16 cellular contexts compared by ENCODE assay signal in genomic region chr22:44384981-44385610, GRCh38.
"Had no signal": no experiment of that assay in that cellular context is flagged by ENCODE, and none has a peak within 500 bp of the region (broad histone marks: within the 10 kb centered on the region; RNA-seq: fewer than 3 reads in every experiment).

No MANE protein-coding gene starts in this region.

- H3K27ac ChIP-seq: adrenal gland, esophagus muscularis mucosa, gastroesophageal sphincter, prostate gland had no signal

- H3K4me3 ChIP-seq: adrenal gland, esophagus muscularis mucosa, gastroesophageal sphincter, prostate gland had no signal

- H3K9me3 ChIP-seq: adrenal gland, esophagus muscularis mucosa, gastroesophageal sphincter, prostate gland had no signal

- H3K27ac Mint-ChIP-seq: activated T-cell treated with anti-CD3 and anti-CD28 coated beads, Interleukin-2, amount 50 U/mL, for 72 hours; dendritic cell treated with granulocyte-macrophage colony-stimulating factor and Interleukin-4, amounts not matched to agents 40 ng/mL and 50 ng/mL, for 4 days; immature natural killer cell; mesothelial cell of epicardium; nephron progenitor cell; stimulated activated naive B cell treated with anti-CD40 and anti-IgM and Interleukin-4, amounts not matched to agents 10 μg/mL and 1 μg/mL and 100 μg/mL, for 72 hours had no signal

- H3K4me1 ChIP-seq: prostate gland had no signal

- H3K27me3 Mint-ChIP-seq: dendritic cell treated with granulocyte-macrophage colony-stimulating factor and Interleukin-4, amounts not matched to agents 40 ng/mL and 50 ng/mL, for 4 days had no signal

- H3K4me1 Mint-ChIP-seq: immature natural killer cell; stimulated activated naive B cell treated with anti-CD40 and anti-IgM and Interleukin-4, amounts not matched to agents 10 μg/mL and 1 μg/mL and 100 μg/mL, for 72 hours had no signal

- H3K27me3 ChIP-seq: adrenal gland had no signal

- ATAC-seq: activated naive CD4-positive, alpha-beta T cell treated with anti-CD3 and anti-CD28 coated beads, Interleukin-2, amount 50 U/mL, for 72 hours; activated T-cell treated with anti-CD3 and anti-CD28 coated beads, Interleukin-2, amount 50 U/mL, for 72 hours; gastroesophageal sphincter; sciatic nerve; stimulated activated naive B cell treated with anti-CD40 and anti-IgM and Interleukin-4, amounts not matched to agents 10 μg/mL and 1 μg/mL and 100 μg/mL, for 72 hours had no signal

- H3K36me3 Mint-ChIP-seq: activated naive CD4-positive, alpha-beta T cell treated with anti-CD3 and anti-CD28 coated beads, Interleukin-2, amount 50 U/mL, for 72 hours; immature natural killer cell; mesothelial cell of epicardium; stimulated activated naive B cell treated with anti-CD40 and anti-IgM and Interleukin-4, amounts not matched to agents 10 μg/mL and 1 μg/mL and 100 μg/mL, for 72 hours had no signal

- DNase-seq: activated CD4-positive, alpha-beta T cell treated with anti-CD3 and anti-CD28 coated beads for 1 hour; activated CD8-positive, alpha-beta memory T cell treated with anti-CD3 and anti-CD28 coated beads for 24 hours; activated effector memory CD4-positive, alpha-beta T cell treated with anti-CD3 and anti-CD28 coated beads, Interleukin-2, amount 50 U/mL, for 16 hours; activated T-cell treated with anti-CD3 and anti-CD28 coated beads, Interleukin-2, amount 50 U/mL, for 72 hours; adrenal gland; effector CD8-positive, alpha-beta T cell; immature natural killer cell; nephron progenitor cell; stimulated activated naive B cell treated with anti-CD40 and anti-IgM and Interleukin-4, amounts not matched to agents 10 μg/mL and 1 μg/mL and 100 μg/mL, for 72 hours had no signal

- H3K36me3 ChIP-seq: adrenal gland, esophagus muscularis mucosa, gastroesophageal sphincter, prostate gland had no signal

- H3K9me3 Mint-ChIP-seq: activated naive CD4-positive, alpha-beta T cell treated with anti-CD3 and anti-CD28 coated beads, Interleukin-2, amount 50 U/mL, for 72 hours; activated T-cell treated with anti-CD3 and anti-CD28 coated beads, Interleukin-2, amount 50 U/mL, for 72 hours; dendritic cell treated with granulocyte-macrophage colony-stimulating factor and Interleukin-4, amounts not matched to agents 40 ng/mL and 50 ng/mL, for 4 days; mesothelial cell of epicardium; nephron progenitor cell; stimulated activated naive B cell treated with anti-CD40 and anti-IgM and Interleukin-4, amounts not matched to agents 10 μg/mL and 1 μg/mL and 100 μg/mL, for 72 hours had no signal

- H3K4me3 Mint-ChIP-seq: activated T-cell treated with anti-CD3 and anti-CD28 coated beads, Interleukin-2, amount 50 U/mL, for 72 hours; dendritic cell treated with granulocyte-macrophage colony-stimulating factor and Interleukin-4, amounts not matched to agents 40 ng/mL and 50 ng/mL, for 4 days; mesothelial cell of epicardium; nephron progenitor cell; stimulated activated naive B cell treated with anti-CD40 and anti-IgM and Interleukin-4, amounts not matched to agents 10 μg/mL and 1 μg/mL and 100 μg/mL, for 72 hours had no signal
